ENCODE assay signal across 18 cellular contexts in genomic region chrX:41377624-41378023, GRCh38. TPM values are rescaled to one million over a fixed set of nuclear protein-coding genes. Genes with fewer than 3 reads are reported as not detected.
DNase-seq lines count a peak whose midpoint lies in the region; ATAC-seq, FAIRE-seq and TF ChIP-seq lines count a peak whose summit lies in the region.
"Had no signal": no experiment of that assay in that cellular context is flagged by ENCODE, and none has a peak within 500 bp of the region (broad histone marks: within the 10 kb centered on the region; RNA-seq: fewer than 3 reads in every experiment).

No MANE protein-coding gene starts in this region.

- CTCF ChIA-PET in H1 (lab: Charles Lee; ENCODE audit: partially characterized antibody): no interaction called here

- H3K9ac ChIP-seq in H1 (replicated peaks in 1 of 4; ENCODE audit: extremely low read depth in 1 of 4, low read depth in 3 of 4, low read length in 3 of 4): no peak overlapping the region

- peaks cover 13% of the 10 kb centered on the region for H3K4me1 Mint-ChIP-seq in stimulated activated naive CD8-positive, alpha-beta T cell treated with anti-CD3 and anti-CD28 coated beads, Interleukin-15, amount 100 ng/mL, for 72 hours
- H3K4me1 Mint-ChIP-seq: activated naive CD8-positive, alpha-beta T cell treated with anti-CD3 and anti-CD28 coated beads, Interleukin-2, amount 10 ng/mL, durations not matched to agents 7 days and 5 days; mesothelial cell of epicardium had no signal

- H3K27ac Mint-ChIP-seq in stimulated activated naive CD8-positive, alpha-beta T cell treated with anti-CD3 and anti-CD28 coated beads, Interleukin-15, amount 100 ng/mL, for 72 hours: peak overlapping the region; percentile 19 to 83
- H3K27ac Mint-ChIP-seq: activated naive CD8-positive, alpha-beta T cell treated with anti-CD3 and anti-CD28 coated beads, Interleukin-2, amount 10 ng/mL, durations not matched to agents 7 days and 5 days; mesothelial cell of epicardium; type B pancreatic cell had no signal

- H3K27ac ChIP-seq in H1 (ENCODE audit: low read depth, low read length) (no peak overlapping the region), heart right ventricle (no peak overlapping the region)
- H3K27ac ChIP-seq: neutrophil, sigmoid colon had no signal

- H2AFZ ChIP-seq in H1 (ENCODE audit: low read length): no peak overlapping the region

- H3K4me1 ChIP-seq in H1 (replicated peaks in 1 of 4; ENCODE audit: control insufficient read depth in 3 of 4, insufficient read depth in 4 of 4, low read length in 3 of 4) (no peaks in the 10 kb centered on the region), heart right ventricle (peaks cover 0 to 3% (median 0%) of the 10 kb centered on the region in 9 donors)
- H3K4me1 ChIP-seq: sigmoid colon had no signal

- no peaks in the 10 kb centered on the region for H3K27me3 ChIP-seq in H1 (replicated peaks in 1 of 4; ENCODE audit: control insufficient read depth in 3 of 4, extremely low read depth in 1 of 4, insufficient read depth in 3 of 4, low read length in 3 of 4)
- peaks cover 0 to 17% (median 0%) of the 10 kb centered on the region in 7 donors for H3K27me3 ChIP-seq in heart right ventricle
- H3K27me3 ChIP-seq: neutrophil had no signal

- H3K79me2 ChIP-seq in H1 (ENCODE audit: control insufficient read depth in 1 of 2, insufficient read depth in 2 of 2, low read length in 2 of 2): no peaks in the 10 kb centered on the region

- intact Hi-C loops in heart right ventricle (cut with DNase I): no loop called here

- H2AK5ac ChIP-seq in H1 (ENCODE audit: low read depth, low read length): no peak overlapping the region

- H3K14ac ChIP-seq in H1 (ENCODE audit: insufficient read length): no peak overlapping the region

- no peak overlapping the region for H2BK120ac ChIP-seq in H1 (replicated peaks; ENCODE audit: low read depth, low read length)

- WGBS in H1 (ENCODE audit: extremely low coverage in 1 of 2, insufficient coverage in 1 of 2, insufficient read length in 1 of 2, insufficient replicate concordance in 2 of 2, low coverage in 1 of 2, low lambda C conversion rate in 2 of 2, missing lambda C conversion rate in 1 of 2), 2 experiments: 92% methylated on average over 7 of the region's 8 CpGs; no CpG with 5 or more reads in 1 of the 2 experiments
- 85 to 91% methylated on average over 8 of the region's 8 CpGs for WGBS in heart right ventricle, 2 donors

- H3K4me3 ChIP-seq in H1 (ENCODE audit: extremely low read depth in 1 of 4, insufficient read depth in 2 of 4, low read depth in 3 of 4, low read length in 4 of 4) (no peak overlapping the region), heart right ventricle (no peak overlapping the region)
- H3K4me3 ChIP-seq: sigmoid colon had no signal

- peak; percentile 82 for ATAC-seq in stimulated activated naive CD8-positive, alpha-beta T cell treated with anti-CD3 and anti-CD28 coated beads, Interleukin-15, amount 100 ng/mL, for 72 hours
- ATAC-seq in HG03045 (IDR thresholded peaks at IDR 0.05; ENCODE audit: unreplicated experiment) (no peak), heart right ventricle (no peak)

- TF ChIP-seq RAD21 in H1 (IDR thresholded peaks at IDR 0.05 in 1 of 2, conservative IDR thresholded peaks at IDR 0.05 in 1 of 2; ENCODE audit: low read depth in 2 of 2, low read length in 2 of 2): no peak

- H2BK20ac ChIP-seq in H1 (ENCODE audit: low read length): no peak overlapping the region

- no peak overlapping the region for H4K5ac ChIP-seq in H1 (ENCODE audit: insufficient read length, low read depth, low read length)

- no peak overlapping the region for H2BK15ac ChIP-seq in H1 (ENCODE audit: low read length)

- no peaks in the 10 kb centered on the region for H3K9me3 Mint-ChIP-seq in stimulated activated naive CD8-positive, alpha-beta T cell treated with anti-CD3 and anti-CD28 coated beads, Interleukin-15, amount 100 ng/mL, for 72 hours
- H3K9me3 Mint-ChIP-seq: activated naive CD8-positive, alpha-beta T cell treated with anti-CD3 and anti-CD28 coated beads, Interleukin-2, amount 10 ng/mL, durations not matched to agents 7 days and 5 days; type B pancreatic cell had no signal

- TF ChIP-seq POLR2A in H1 (IDR thresholded peaks at IDR 0.05; ENCODE audit: control extremely low read depth in 1 of 2, low read depth in 2 of 2, low read length in 2 of 2): no peak

- H4K20me1 ChIP-seq in H1 (replicated peaks in 1 of 2; ENCODE audit: control insufficient read depth in 1 of 2, insufficient read depth in 2 of 2, low read length in 2 of 2): no peaks in the 10 kb centered on the region

- H3K79me1 ChIP-seq in H1 (ENCODE audit: low read depth, low read length): no peaks in the 10 kb centered on the region

- H4K8ac ChIP-seq in H1 (ENCODE audit: extremely low read depth, insufficient read depth, low read length): no peak overlapping the region

- DNase-seq in stimulated activated CD4-positive, alpha-beta T cell treated with anti-CD3 and anti-CD28 coated beads, Interleukin-12 subunit alpha, Interleukin-12 subunit beta, amount 100 ng/mL, for 4 hours: peak; percentile 18
- no peak for DNase-seq in stimulated activated CD4-positive, alpha-beta T cell treated with anti-CD3 and anti-CD28 coated beads, Interleukin-2, amount 100 ng/mL, for 48 hours
- peak; percentile 70 for DNase-seq in activated CD8-positive, alpha-beta memory T cell treated with anti-CD3 and anti-CD28 coated beads for 24 hours
- no peak for DNase-seq in H1 (ENCODE audit: low read depth in 1 of 2, low spot score in 2 of 2)
- peak; percentile 23 to 31 for DNase-seq in stimulated activated naive CD8-positive, alpha-beta T cell treated with anti-CD3 and anti-CD28 coated beads, Interleukin-15, amount 100 ng/mL, for 72 hours
- DNase-seq in SIG-M5 treated with dmso at 0.1 percent for 504 hours (lab: John Stamatoyannopoulos, UW; ENCODE audit: unreplicated experiment): no peak
- no peak for DNase-seq in heart right ventricle
- DNase-seq: activated naive CD8-positive, alpha-beta T cell treated with anti-CD3 and anti-CD28 coated beads, Interleukin-2, amount 10 ng/mL, durations not matched to agents 7 days and 5 days; Calu3; SHP77; sigmoid colon had no signal

- no peak overlapping the region for H3K56ac ChIP-seq in H1 (replicated peaks; ENCODE audit: insufficient read length, low read depth, low read length)

- no peaks in the 10 kb centered on the region for H3K23me2 ChIP-seq in H1 (ENCODE audit: low read depth, low read length)

- FAIRE-seq in H1 (lab: Jason Lieb, UNC): no peak
- FAIRE-seq: endothelial cell of umbilical vein, keratinocyte, TTC549 had no signal

- no peak overlapping the region for H3K18ac ChIP-seq in H1 (ENCODE audit: extremely low read depth, low read length)

- TF ChIP-seq CTCF in H1 (IDR thresholded peaks at IDR 0.05; ENCODE audit: control extremely low read depth in 1 of 3, insufficient read depth in 1 of 3, low read depth in 1 of 3, low read length in 3 of 3) (no peak), heart right ventricle (IDR thresholded peaks at IDR 0.05) (no peak)

- H4K91ac ChIP-seq in H1 (replicated peaks; ENCODE audit: insufficient read length, low read length): peak overlapping the region; percentile 30

- H2BK5ac ChIP-seq in H1 (ENCODE audit: low read depth, low read length): no peak overlapping the region

- no peaks in the 10 kb centered on the region for H3K27me3 Mint-ChIP-seq in stimulated activated naive CD8-positive, alpha-beta T cell treated with anti-CD3 and anti-CD28 coated beads, Interleukin-15, amount 100 ng/mL, for 72 hours
- H3K27me3 Mint-ChIP-seq: activated naive CD8-positive, alpha-beta T cell treated with anti-CD3 and anti-CD28 coated beads, Interleukin-2, amount 10 ng/mL, durations not matched to agents 7 days and 5 days; type B pancreatic cell had no signal

- no peak overlapping the region for H3K4ac ChIP-seq in H1 (replicated peaks; ENCODE audit: insufficient read length, low read depth, low read length)

- H3K4me2 ChIP-seq in H1 (ENCODE audit: insufficient read depth in 1 of 2, low read depth in 2 of 2, low read length in 2 of 2): no peak overlapping the region

- POLR2A ChIA-PET in H1 (lab: Charles Lee; ENCODE audit: partially characterized antibody): interaction anchor here (0.6 kb wide), 1 partner anchor 90 kb away, joined by 3 read pairs; no protein-coding TSS in a partner anchor

- H3K9me3 ChIP-seq in H1 (ENCODE audit: insufficient read depth in 2 of 2, low read depth in 1 of 2, low read length in 1 of 2): no peaks in the 10 kb centered on the region
- no peaks in the 10 kb centered on the region for H3K9me3 ChIP-seq in heart right ventricle
- H3K9me3 ChIP-seq: neutrophil, sigmoid colon had no signal

- H2BK12ac ChIP-seq in H1 (ENCODE audit: low read depth, low read length): no peak overlapping the region

- no peak for TF ChIP-seq EP300 in H1 (IDR thresholded peaks at IDR 0.05; ENCODE audit: borderline replicate concordance in 1 of 2, low read depth in 2 of 2, low read length in 2 of 2)

- H3K23ac ChIP-seq in H1 (ENCODE audit: insufficient read length): no peak overlapping the region

- H3K36me3 ChIP-seq in H1 (ENCODE audit: control insufficient read depth in 2 of 4, insufficient read depth in 4 of 4, low read length in 3 of 4): no peaks in the 10 kb centered on the region
- no peaks in the 10 kb centered on the region for H3K36me3 ChIP-seq in heart right ventricle
- H3K36me3 ChIP-seq: neutrophil, sigmoid colon had no signal

- H3K4me3 Mint-ChIP-seq in stimulated activated naive CD8-positive, alpha-beta T cell treated with anti-CD3 and anti-CD28 coated beads, Interleukin-15, amount 100 ng/mL, for 72 hours: peak overlapping the region in 1 of 2 donors; percentile 71
- H3K4me3 Mint-ChIP-seq: activated naive CD8-positive, alpha-beta T cell treated with anti-CD3 and anti-CD28 coated beads, Interleukin-2, amount 10 ng/mL, durations not matched to agents 7 days and 5 days; mesothelial cell of epicardium; type B pancreatic cell had no signal

TF ChIP-seq in H1, 55 proteins besides CTCF, POLR2A, EP300 and RAD21 (continues in another document):
- TF ChIP-seq CREB1 (IDR thresholded peaks at IDR 0.05) (no peak), SP2 (IDR thresholded peaks at IDR 0.05; ENCODE audit: low read length) (no peak), PHF8 (conservative IDR thresholded peaks at IDR 0.05; ENCODE audit: low read depth, low read length) (no peak), NANOG (IDR thresholded peaks at IDR 0.05; ENCODE audit: insufficient read depth, low read depth, low read length, poor library complexity, severe bottlenecking) (no peak), SIX5 (IDR thresholded peaks at IDR 0.05; ENCODE audit: low read depth, low read length) (no peak)

RNA-seq across cellular contexts. Expression of gene DDX3X, which starts 43.7 kb away (rescaled TPM):
- 274 and 291 TPM in 2 replicates for total RNA-seq in H1 (2021; fragmentation: NEBNext Ultra II Directional; extraction: Animal tissue kit (Norgen Biotek cat#: 25700))
- polyA plus RNA-seq in H1 (2011; rRNA removed) (29.9 and 39.4 TPM in 2 replicates), heart right ventricle (10 to 100 TPM; 36.8 to 44.0 TPM)
- polyA plus RNA-seq in H1 (2011; cell fraction: cytosol; rRNA removed): 70.9 TPM
- 49.5 TPM for polyA plus RNA-seq in H1 (2011; cell fraction: nucleus; rRNA removed)
- 115 to 172 TPM (median 160 TPM) in 4 replicates for polyA plus RNA-seq in H1 (2012, experiment 1 of 2)
- polyA plus RNA-seq in H1 (2012, experiment 2 of 2): 9.3 TPM
- polyA plus RNA-seq in H1 (2013, experiment 1 of 2): 102 TPM
- 98.2 TPM for polyA plus RNA-seq in H1 (2013, experiment 2 of 2)
- polyA minus RNA-seq in H1 (2011; rRNA and poly(A)+ RNA removed): 141 and 144 TPM in 2 replicates
- polyA minus RNA-seq in H1 (2011; cell fraction: cytosol; rRNA and poly(A)+ RNA removed): 124 TPM
- 189 TPM for polyA minus RNA-seq in H1 (2011; cell fraction: nucleus; rRNA and poly(A)+ RNA removed)
- total RNA-seq in heart right ventricle: 100 to 1,000 TPM; 143 to 247 (median 162) TPM

Comparison
In these comparisons a context has a peak if more than half of its experiments do, and no peak if none do; other contexts are left out.
1. DNase-seq: peak in stimulated activated CD4-positive, alpha-beta T cell treated with anti-CD3 and anti-CD28 coated beads, Interleukin-12 subunit alpha, Interleukin-12 subunit beta, amount 100 ng/mL, for 4 hours (single experiment), activated CD8-positive, alpha-beta memory T cell treated with anti-CD3 and anti-CD28 coated beads for 24 hours (single experiment) and stimulated activated naive CD8-positive, alpha-beta T cell treated with anti-CD3 and anti-CD28 coated beads, Interleukin-15, amount 100 ng/mL, for 72 hours (2 of 2); none in stimulated activated CD4-positive, alpha-beta T cell treated with anti-CD3 and anti-CD28 coated beads, Interleukin-2, amount 100 ng/mL, for 48 hours (0 of 2), H1 (0 of 2), SIG-M5 treated with dmso at 0.1 percent for 504 hours (single experiment) and heart right ventricle (0 of 2).